ENCODE assay signal across 28 cellular contexts in the genomic region with DNA sequence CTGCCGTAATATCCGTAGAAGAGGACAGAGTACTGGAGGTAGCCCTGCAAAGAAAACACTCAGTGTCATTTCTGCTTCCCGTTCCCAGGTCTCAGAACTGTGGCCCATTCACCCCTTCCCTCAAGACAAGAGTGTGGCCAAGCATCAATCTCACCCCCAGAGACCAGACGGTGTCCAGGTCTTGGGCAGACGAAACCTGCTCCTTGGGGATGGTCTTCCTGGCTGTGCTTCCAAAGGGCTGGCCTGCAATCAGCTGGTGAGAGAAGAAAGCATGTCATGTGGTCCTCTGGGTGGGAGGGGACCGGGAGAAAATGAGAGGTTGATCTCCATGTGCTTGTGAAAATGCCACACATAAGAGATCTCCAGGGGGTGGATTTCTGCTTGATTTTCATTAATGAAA. TPM values are rescaled to one million over a fixed set of nuclear protein-coding genes. Genes with fewer than 3 reads are reported as not detected.
"Had no signal": no experiment of that assay in that cellular context is flagged by ENCODE, and none has a peak within 500 bp of the region (broad histone marks: within the 10 kb centered on the region; RNA-seq: fewer than 3 reads in every experiment).

No MANE protein-coding gene starts in this region.

- H3K27ac ChIP-seq: coronary artery, dorsolateral prefrontal cortex, esophagus squamous epithelium, gastrocnemius medialis, heart right ventricle, left lung, lower lobe of right lung had no signal

- H3K4me1 Mint-ChIP-seq: memory B cell had no signal

- H3K27me3 ChIP-seq: esophagus squamous epithelium, gastrocnemius medialis, left lung had no signal

- DNase-seq: dermis blood vessel endothelial cell; dorsolateral prefrontal cortex; effector CD4-positive, alpha-beta T cell; effector memory CD4-positive, alpha-beta T cell; esophagus squamous epithelium; foreskin fibroblast; foreskin melanocyte; gastrocnemius medialis; glutamatergic neuron; head of caudate nucleus; heart right ventricle; hippocampal formation; left cardiac atrium; left lung; left ventricle myocardium superior; lower lobe of right lung; mammary epithelial cell; mesendoderm; midbrain had no signal

- H3K4me1 ChIP-seq: esophagus squamous epithelium, gastrocnemius medialis, heart right ventricle, left lung, lower lobe of right lung had no signal

- H3K9me3 Mint-ChIP-seq: memory B cell had no signal

- H3K36me3 ChIP-seq: esophagus squamous epithelium, gastrocnemius medialis, heart right ventricle, left lung, lower lobe of right lung had no signal

- H3K4me3 Mint-ChIP-seq: memory B cell had no signal

- H3K4me3 ChIP-seq: coronary artery, dorsolateral prefrontal cortex, esophagus squamous epithelium, gastrocnemius medialis, heart right ventricle, left lung, lower lobe of right lung had no signal

- H3K27ac Mint-ChIP-seq: memory B cell had no signal

- ATAC-seq: gastrocnemius medialis, heart right ventricle, left cardiac atrium, left lung, left ventricle myocardium superior, lower lobe of right lung had no signal

- H3K27me3 Mint-ChIP-seq: memory B cell had no signal

- H3K9me3 ChIP-seq: esophagus squamous epithelium, gastrocnemius medialis, heart right ventricle, left lung, lower lobe of right lung had no signal

RNA-seq across cellular contexts. Expression of a gene that starts 15.8 kb away (rescaled TPM):
- total RNA-seq: dermis blood vessel endothelial cell, endothelial cell of umbilical vein, epithelial cell of proximal tubule, esophagus squamous epithelium, gastrocnemius medialis, glomerular endothelial cell, heart right ventricle, kidney epithelial cell, left cardiac atrium, left lung, left ventricle myocardium superior, lower lobe of right lung, mammary epithelial cell, mononuclear cell had no signal
- polyA plus RNA-seq: endothelial cell of umbilical vein, esophagus, keratinocyte, mammary epithelial cell had no signal
